In genomic region chr2:203535784-203536590, GRCh38 we compare ENCODE assay signal across 8 cellular contexts. TPM values are rescaled to one million over a fixed set of nuclear protein-coding genes. Genes with fewer than 3 reads are reported as not detected.
DNase-seq lines count a peak whose midpoint lies in the region; ATAC-seq and TF ChIP-seq lines count a peak whose summit lies in the region.

No MANE protein-coding gene starts in this region.

- TF ChIP-seq CTCF in body of pancreas (IDR thresholded peaks at IDR 0.05) (no peak), liver (IDR thresholded peaks at IDR 0.05; ENCODE audit: low read depth, low read length, missing input control) (no peak), uterus (IDR thresholded peaks at IDR 0.05) (no peak)

- TF ChIP-seq POLR2A in body of pancreas (IDR thresholded peaks at IDR 0.05) (peak in 1 of 3 donors; percentile 15), uterus (IDR thresholded peaks at IDR 0.05) (no peak)

- intact Hi-C loops in body of pancreas (cut with DNase I) (no loop called here), uterus (cut with DNase I; ENCODE audit: low total_unique reads) (no loop called here)

- H2AFZ ChIP-seq in ACC112 (ENCODE audit: low read length, unreplicated experiment): peak overlapping the region; percentile 85

- H3K4me1 ChIP-seq in ACC112 (ENCODE audit: control insufficient read depth, insufficient read depth, low read length, unreplicated experiment) (peaks cover 16% of the 10 kb centered on the region), HAP-1 (peaks cover 25% of the 10 kb centered on the region), body of pancreas (peaks cover 11% of the 10 kb centered on the region), liver (ENCODE audit: control insufficient read depth in 4 of 4, insufficient read depth in 4 of 4, low read length in 3 of 4) (peaks cover 2 to 24% (median 19%) of the 10 kb centered on the region in 4 donors), uterus (peaks cover 0 to 4% of the 10 kb centered on the region in 2 donors)

- in situ Hi-C loops in HAP-1 (cut with MboI; ENCODE audit: low sequenced_read_pairs): no loop called here

- TF ChIP-seq RAD21 in liver (IDR thresholded peaks at IDR 0.05): no peak

- peaks cover 36% of the 10 kb centered on the region for H3K79me2 ChIP-seq in ACC112 (ENCODE audit: control insufficient read depth, insufficient read depth, low read length, unreplicated experiment)

- H3K27me3 ChIP-seq in ACC112 (ENCODE audit: insufficient read depth, low read length) (no peaks in the 10 kb centered on the region), HAP-1 (ENCODE audit: low read depth) (no peaks in the 10 kb centered on the region), body of pancreas (no peaks in the 10 kb centered on the region), liver (ENCODE audit: control insufficient read depth in 4 of 4, insufficient read depth in 4 of 4, low read length in 3 of 4) (no peaks in the 10 kb centered on the region), uterus (no peaks in the 10 kb centered on the region)

- H3K9ac ChIP-seq in liver (ENCODE audit: low read depth in 1 of 2, low read length in 2 of 2): peak overlapping the region; percentile 89 to 94

- H3K27ac ChIP-seq in ACC112 (ENCODE audit: low read depth, low read length): peak overlapping the region; percentile 87
- peak overlapping the region; percentile 83 to 94 (median 88) for H3K27ac ChIP-seq in body of pancreas
- peak overlapping the region; percentile 96 to 99 for H3K27ac ChIP-seq in liver (ENCODE audit: low read depth in 1 of 2, low read length in 2 of 2)
- peak overlapping the region; percentile 79 to 94 for H3K27ac ChIP-seq in uterus

- peak overlapping the region; percentile 73 for H3K4me3 ChIP-seq in ACC112 (ENCODE audit: low read depth, low read length)
- peak overlapping the region; percentile 56 for H3K4me3 ChIP-seq in HAP-1
- peak overlapping the region in 1 of 2 donors; percentile 37 for H3K4me3 ChIP-seq in body of pancreas
- H3K4me3 ChIP-seq in liver (ENCODE audit: low read depth in 1 of 3, low read length in 3 of 3): peak overlapping the region; percentile 87 to 100 (median 88)
- H3K4me3 ChIP-seq in uterus: peak overlapping the region; percentile 86 to 99

- 6 to 7% methylated on average over 8 to 14 of the region's 14 CpGs for WGBS in body of pancreas, 2 donors
- 8% methylated on average over 14 of the region's 14 CpGs for WGBS in liver

- DNase-seq in HAP-1 (ENCODE audit: low spot score in 2 of 2) (no peak), body of pancreas (no peak), uterus (no peak), DMS153 (lab: John Stamatoyannopoulos, UW) (no peak), C1 segment of cervical spinal cord (lab: John Stamatoyannopoulos, UW) (no peak), ureter (ENCODE audit: low spot score) (no peak)

- H3K9me3 ChIP-seq in HAP-1 (no peaks in the 10 kb centered on the region), body of pancreas (no peaks in the 10 kb centered on the region), liver (ENCODE audit: control insufficient read depth in 4 of 4, low read length in 3 of 4) (no peaks in the 10 kb centered on the region), uterus (no peaks in the 10 kb centered on the region)

- ATAC-seq in body of pancreas: no peak

- H3K36me3 ChIP-seq in ACC112 (ENCODE audit: insufficient read depth, low read length): no peaks in the 10 kb centered on the region
- no peaks in the 10 kb centered on the region for H3K36me3 ChIP-seq in HAP-1 (replicated peaks)
- no peaks in the 10 kb centered on the region for H3K36me3 ChIP-seq in body of pancreas (replicated peaks in 1 of 2; ENCODE audit: insufficient read depth in 1 of 2, low read depth in 2 of 2)
- no peaks in the 10 kb centered on the region for H3K36me3 ChIP-seq in liver (ENCODE audit: control insufficient read depth in 4 of 4, insufficient read depth in 3 of 4, low read depth in 1 of 4, low read length in 3 of 4)
- no peaks in the 10 kb centered on the region for H3K36me3 ChIP-seq in uterus

TF ChIP-seq in liver, 16 proteins besides CTCF, POLR2A, EP300 and RAD21:
- no peak for TF ChIP-seq NR2F2 (IDR thresholded peaks at IDR 0.05)
- TF ChIP-seq GABPA (IDR thresholded peaks at IDR 0.05 in 1 of 2, conservative IDR thresholded peaks at IDR 0.05 in 1 of 2): peak in 1 of 2 donors; percentile 31
- TF ChIP-seq FOXA2 (IDR thresholded peaks at IDR 0.05): no peak
- TF ChIP-seq MAX (IDR thresholded peaks at IDR 0.05): no peak
- TF ChIP-seq TAF1 (conservative IDR thresholded peaks at IDR 0.05): peak; percentile 38
- no peak for TF ChIP-seq HNF4G (IDR thresholded peaks at IDR 0.05)
- peak; percentile 15 to 43 for TF ChIP-seq HNF4A (conservative IDR thresholded peaks at IDR 0.05)
- TF ChIP-seq SP1 (IDR thresholded peaks at IDR 0.05): peak; percentile 35
- peak; percentile 51 for TF ChIP-seq YY1 (IDR thresholded peaks at IDR 0.05)
- TF ChIP-seq ATF3 (IDR thresholded peaks at IDR 0.05): no peak
- no peak for TF ChIP-seq ZBTB33 (IDR thresholded peaks at IDR 0.05)
- peak; percentile 40 for TF ChIP-seq REST (IDR thresholded peaks at IDR 0.05)
- TF ChIP-seq JUND (IDR thresholded peaks at IDR 0.05): no peak
- TF ChIP-seq RXRA (IDR thresholded peaks at IDR 0.05): peak; percentile 32 to 48
- TF ChIP-seq FOXA1 (IDR thresholded peaks at IDR 0.05): no peak
- TF ChIP-seq EGR1 (IDR thresholded peaks at IDR 0.05; ENCODE audit: low read depth in 2 of 2): peak in 1 of 2 donors; percentile 19

RNA-seq across cellular contexts. Expression of gene RAPH1, which starts 0.9 kb away (rescaled TPM):
- total RNA-seq in body of pancreas (10 to 100 TPM; 11.9 TPM), liver (10 to 100 TPM; 22.6 to 83.1 TPM), uterus (10 to 100 TPM; 17.4 to 49.5 (median 23.5) TPM), ureter (71.6 TPM)
- 10 to 100 TPM in 1 of 2 donors, 1 to 10 TPM in 1; 7.0 to 16.2 TPM for polyA plus RNA-seq in liver
